In genomic region chr4:6914448-6914847, GRCh38 we compare ENCODE assay signal across 22 cellular contexts. TPM values are rescaled to one million over a fixed set of nuclear protein-coding genes. Genes with fewer than 3 reads are reported as not detected.
DNase-seq lines count a peak whose midpoint lies in the region; ATAC-seq and TF ChIP-seq lines count a peak whose summit lies in the region.
"Had no signal": no experiment of that assay in that cellular context is flagged by ENCODE, and none has a peak within 500 bp of the region (broad histone marks: within the 10 kb centered on the region; RNA-seq: fewer than 3 reads in every experiment).

No MANE protein-coding gene starts in this region.

- DNase-seq in Right ventricle myocardium inferior (ENCODE audit: missing footprints) (peak; percentile 41), left ventricle myocardium superior (no peak), type B pancreatic cell (ENCODE audit: extremely low spot score, unreplicated experiment) (no peak), CD14-positive monocyte (ENCODE audit: low spot score) (no peak), RKO (ENCODE audit: low spot score) (no peak)
- no peak for DNase-seq in activated CD4-positive, alpha-beta memory T cell treated with anti-CD3 and anti-CD28 coated beads, Interleukin-2, amount 10 ng/mL, durations not matched to agents 7 days and 5 days
- DNase-seq in naive thymus-derived CD4-positive, alpha-beta T cell = no peak
- DNase-seq: activated CD4-positive, CD25-positive, alpha-beta regulatory T cell treated with anti-CD3 and anti-CD28 coated beads, Interleukin-2, amount 50 U/mL, for 72 hours; activated gamma-delta T cell treated with Interleukin-2 at 50 U/mL for 16 hours; amygdala; CD8-positive, alpha-beta memory T cell; DMS153; heart left ventricle; NCI-H1417 treated with DMSO at 0.1 percent for 48 hours; NCI-H526 treated with DMSO at 0.1 percent for 48 hours; stimulated activated naive B cell treated with anti-CD40 and anti-IgM and Interleukin-4, amounts not matched to agents 10 μg/mL and 1 μg/mL and 100 μg/mL, for 72 hours had no signal

- no peaks in the 10 kb centered on the region for H3K9me3 ChIP-seq in naive thymus-derived CD4-positive, alpha-beta T cell (ENCODE audit: control insufficient read depth in 2 of 3, low read length in 3 of 3)
- H3K9me3 ChIP-seq: heart left ventricle, thoracic aorta had no signal

- CTCF ChIA-PET in activated CD4-positive, alpha-beta memory T cell treated with anti-CD3 and anti-CD28 coated beads, Interleukin-2, amount 10 ng/mL, durations not matched to agents 7 days and 5 days (lab: Charles Lee) = interaction anchor here (0.9 to 3.9 kb wide), 4 partner anchors 9 to 74 kb away, joined by 3 to 15 read pairs (median 6); no protein-coding TSS in a partner anchor
- CTCF ChIA-PET in naive thymus-derived CD4-positive, alpha-beta T cell (lab: Charles Lee) = interaction anchor here (0.5 to 0.6 kb wide), 2 partner anchors 150 to 875 kb away, joined by 3 read pairs; no protein-coding TSS in a partner anchor

- H3K36me3 Mint-ChIP-seq in activated CD4-positive, alpha-beta memory T cell treated with anti-CD3 and anti-CD28 coated beads, Interleukin-2, amount 10 ng/mL, durations not matched to agents 7 days and 5 days (ENCODE audit: low read depth) = peaks cover 25% of the 10 kb centered on the region
- peaks cover 0 to 11% (median 0%) of the 10 kb centered on the region in 5 donors for H3K36me3 Mint-ChIP-seq in naive thymus-derived CD4-positive, alpha-beta T cell
- H3K36me3 Mint-ChIP-seq in type B pancreatic cell (no peaks in the 10 kb centered on the region), CD14-positive monocyte (peaks cover 7 to 15% of the 10 kb centered on the region in 2 donors)

- no peak for TF ChIP-seq CTCF in type B pancreatic cell (conservative IDR thresholded peaks at IDR 0.05)
- TF ChIP-seq CTCF in CD14-positive monocyte (IDR thresholded peaks at IDR 0.05) = no peak

- H3K27me3 Mint-ChIP-seq in activated CD4-positive, alpha-beta memory T cell treated with anti-CD3 and anti-CD28 coated beads, Interleukin-2, amount 10 ng/mL, durations not matched to agents 7 days and 5 days = no peaks in the 10 kb centered on the region
- H3K27me3 Mint-ChIP-seq in naive thymus-derived CD4-positive, alpha-beta T cell = no peaks in the 10 kb centered on the region
- peaks cover 4% of the 10 kb centered on the region for H3K27me3 Mint-ChIP-seq in type B pancreatic cell
- peaks cover 0 to 2% (median 0%) of the 10 kb centered on the region in 3 donors for H3K27me3 Mint-ChIP-seq in CD14-positive monocyte (ENCODE audit: low read depth in 3 of 3)
- H3K27me3 Mint-ChIP-seq: CD8-positive, alpha-beta memory T cell; stimulated activated naive B cell treated with anti-CD40 and anti-IgM and Interleukin-4, amounts not matched to agents 10 μg/mL and 1 μg/mL and 100 μg/mL, for 72 hours had no signal

- POLR2A ChIA-PET in activated CD4-positive, alpha-beta memory T cell treated with anti-CD3 and anti-CD28 coated beads, Interleukin-2, amount 10 ng/mL, durations not matched to agents 7 days and 5 days (lab: Charles Lee) = interaction anchor here (2.6 to 6.9 kb wide), 3 partner anchors 12 to 153 kb away, joined by 11 to 109 read pairs (median 79); partner anchors contain the start of gene GRPEL1
- POLR2A ChIA-PET in naive thymus-derived CD4-positive, alpha-beta T cell (lab: Charles Lee) = interaction anchor here (0.8 to 7.1 kb wide), 3 partner anchors 25 to 154 kb away, joined by 3 to 59 read pairs (median 7); partner anchors contain the start of gene GRPEL1

- H3K27ac ChIP-seq in naive thymus-derived CD4-positive, alpha-beta T cell (ENCODE audit: low read depth, low read length) = no peak overlapping the region
- H3K27ac ChIP-seq: thoracic aorta had no signal

- no peak for ATAC-seq in Right ventricle myocardium inferior
- no peak for ATAC-seq in left ventricle myocardium superior
- ATAC-seq in naive thymus-derived CD4-positive, alpha-beta T cell = no peak
- no peak for ATAC-seq in HG02884 (IDR thresholded peaks at IDR 0.05; ENCODE audit: unreplicated experiment)
- ATAC-seq: HCT116; heart left ventricle; left lobe of liver; stimulated activated naive B cell treated with anti-CD40 and anti-IgM and Interleukin-4, amounts not matched to agents 10 μg/mL and 1 μg/mL and 100 μg/mL, for 72 hours had no signal

- peak overlapping the region; percentile 52 for H3K27ac Mint-ChIP-seq in activated CD4-positive, alpha-beta memory T cell treated with anti-CD3 and anti-CD28 coated beads, Interleukin-2, amount 10 ng/mL, durations not matched to agents 7 days and 5 days
- H3K27ac Mint-ChIP-seq in naive thymus-derived CD4-positive, alpha-beta T cell = peak overlapping the region in 6 of 9 donors; percentile 29 to 97 (median 50)
- peak overlapping the region; percentile 48 for H3K27ac Mint-ChIP-seq in type B pancreatic cell
- no peak overlapping the region for H3K27ac Mint-ChIP-seq in CD14-positive monocyte
- H3K27ac Mint-ChIP-seq: nephron; stimulated activated naive B cell treated with anti-CD40 and anti-IgM and Interleukin-4, amounts not matched to agents 10 μg/mL and 1 μg/mL and 100 μg/mL, for 72 hours had no signal

- H3K4me3 Mint-ChIP-seq in activated CD4-positive, alpha-beta memory T cell treated with anti-CD3 and anti-CD28 coated beads, Interleukin-2, amount 10 ng/mL, durations not matched to agents 7 days and 5 days = no peak overlapping the region
- peak overlapping the region in 2 of 10 donors; percentile 2 to 35 for H3K4me3 Mint-ChIP-seq in naive thymus-derived CD4-positive, alpha-beta T cell
- H3K4me3 Mint-ChIP-seq in type B pancreatic cell (no peak overlapping the region), CD14-positive monocyte (no peak overlapping the region)
- H3K4me3 Mint-ChIP-seq: nephron; stimulated activated naive B cell treated with anti-CD40 and anti-IgM and Interleukin-4, amounts not matched to agents 10 μg/mL and 1 μg/mL and 100 μg/mL, for 72 hours had no signal

- no peaks in the 10 kb centered on the region for H3K9me3 Mint-ChIP-seq in activated CD4-positive, alpha-beta memory T cell treated with anti-CD3 and anti-CD28 coated beads, Interleukin-2, amount 10 ng/mL, durations not matched to agents 7 days and 5 days
- no peaks in the 10 kb centered on the region for H3K9me3 Mint-ChIP-seq in naive thymus-derived CD4-positive, alpha-beta T cell
- H3K9me3 Mint-ChIP-seq in type B pancreatic cell (no peaks in the 10 kb centered on the region), CD14-positive monocyte (peaks cover 0 to 2% (median 0%) of the 10 kb centered on the region in 7 donors)
- H3K9me3 Mint-ChIP-seq: CD8-positive, alpha-beta memory T cell; nephron; stimulated activated naive B cell treated with anti-CD40 and anti-IgM and Interleukin-4, amounts not matched to agents 10 μg/mL and 1 μg/mL and 100 μg/mL, for 72 hours had no signal

- no peaks in the 10 kb centered on the region for H3K27me3 ChIP-seq in naive thymus-derived CD4-positive, alpha-beta T cell (ENCODE audit: control insufficient read depth in 2 of 2, insufficient read depth in 2 of 2, low read length in 2 of 2)
- H3K27me3 ChIP-seq: heart left ventricle had no signal

- peaks cover 73% of the 10 kb centered on the region for H3K4me1 Mint-ChIP-seq in activated CD4-positive, alpha-beta memory T cell treated with anti-CD3 and anti-CD28 coated beads, Interleukin-2, amount 10 ng/mL, durations not matched to agents 7 days and 5 days
- peaks cover 73 to 86% (median 76%) of the 10 kb centered on the region in 7 donors for H3K4me1 Mint-ChIP-seq in naive thymus-derived CD4-positive, alpha-beta T cell
- H3K4me1 Mint-ChIP-seq in type B pancreatic cell (ENCODE audit: unreplicated experiment) (peaks cover 36% of the 10 kb centered on the region), CD14-positive monocyte (peaks cover 81% of the 10 kb centered on the region)

- H3K4me3 ChIP-seq in naive thymus-derived CD4-positive, alpha-beta T cell (ENCODE audit: low read length) = no peak overlapping the region
- H3K4me3 ChIP-seq: coronary artery, heart left ventricle, thoracic aorta had no signal

- H3K4me1 ChIP-seq in naive thymus-derived CD4-positive, alpha-beta T cell (ENCODE audit: control insufficient read depth in 2 of 2, insufficient read depth in 2 of 2, low read length in 2 of 2) = peaks cover 44 to 61% of the 10 kb centered on the region in 2 donors

- intact Hi-C loops in Right ventricle myocardium inferior (cut with DNase I) = loop anchor here (10.0 kb wide), 1 partner anchor 130 kb away; the partner anchor contains the start of gene TADA2B
- intact Hi-C loops in left ventricle myocardium superior (cut with micrococcal nuclease) = no loop called here
- intact Hi-C loops in naive thymus-derived CD4-positive, alpha-beta T cell (cut with micrococcal nuclease) = no loop called here
- intact Hi-C loops in CD14-positive monocyte (cut with micrococcal nuclease) = loop anchor here (10.0 kb wide), 2 partner anchors 130 to 150 kb away; partner anchors contain the start of genes GRPEL1 (in 1 of the 2) and TADA2B (in 1 of the 2)

- H3K36me3 ChIP-seq in naive thymus-derived CD4-positive, alpha-beta T cell (ENCODE audit: control insufficient read depth in 2 of 3, insufficient read depth in 3 of 3, low read length in 3 of 3) = peaks cover 0 to 4% (median 0%) of the 10 kb centered on the region in 3 experiments
- H3K36me3 ChIP-seq: heart left ventricle, thoracic aorta had no signal

RNA-seq across cellular contexts. Expression of gene TBC1D14, which starts 4.8 kb away (rescaled TPM):
- 36.1 TPM for total RNA-seq in Right ventricle myocardium inferior
- total RNA-seq in left ventricle myocardium superior = 40.4 TPM
- total RNA-seq in activated CD4-positive, alpha-beta memory T cell treated with anti-CD3 and anti-CD28 coated beads, Interleukin-2, amount 10 ng/mL, durations not matched to agents 7 days and 5 days = 10 to 100 TPM; 53.7 to 55.3 TPM
- total RNA-seq in naive thymus-derived CD4-positive, alpha-beta T cell = 10 to 100 TPM; 42.9 to 72.2 (median 58.3) TPM
- polyA plus RNA-seq in naive thymus-derived CD4-positive, alpha-beta T cell = 10 to 100 TPM; 34.4 to 53.5 TPM
- 55.9 and 56.9 TPM in 2 replicates for total RNA-seq in type B pancreatic cell (ENCODE audit: low replicate concordance)
- 10 to 100 TPM; 36.3 to 44.7 TPM for polyA plus RNA-seq in CD14-positive monocyte

Comparison
In these comparisons a context has a peak if more than half of its experiments do, and no peak if none do; other contexts are left out.
1. intact Hi-C loops: an anchor here in Right ventricle myocardium inferior (10.0 kb wide) and CD14-positive monocyte (10.0 kb wide); none called in left ventricle myocardium superior and naive thymus-derived CD4-positive, alpha-beta T cell.
2. H3K27ac Mint-ChIP-seq: peak in activated CD4-positive, alpha-beta memory T cell treated with anti-CD3 and anti-CD28 coated beads, Interleukin-2, amount 10 ng/mL, durations not matched to agents 7 days and 5 days (single experiment), naive thymus-derived CD4-positive, alpha-beta T cell (6 of 9) and type B pancreatic cell (single experiment); none in CD14-positive monocyte (0 of 7).